In genomic region chr7:111180273-111180814, GRCh38 we compare ENCODE assay signal across 24 cellular contexts.
"Had no signal": no experiment of that assay in that cellular context is flagged by ENCODE, and none has a peak within 500 bp of the region (broad histone marks: within the 10 kb centered on the region; RNA-seq: fewer than 3 reads in every experiment).

No MANE protein-coding gene starts in this region.

- ATAC-seq: K562 had no signal

- H3K27me3 ChIP-seq: Peyer's patch, SJCRH30 had no signal

- H3K27ac Mint-ChIP-seq: activated naive CD4-positive, alpha-beta T cell treated with anti-CD3 and anti-CD28 coated beads, Interleukin-2, amount 50 U/mL, for 24 hours had no signal

- H3K4me3 Mint-ChIP-seq: activated naive CD4-positive, alpha-beta T cell treated with anti-CD3 and anti-CD28 coated beads, Interleukin-2, amount 50 U/mL, for 24 hours; brain; central memory CD8-positive, alpha-beta T cell had no signal

- DNase-seq: activated CD4-positive, alpha-beta T cell treated with anti-CD3 and anti-CD28 coated beads, Interleukin-2, amount 50 U/mL, for 4 hours; activated CD4-positive, CD25-positive, alpha-beta regulatory T cell; activated CD8-positive, alpha-beta memory T cell treated with anti-CD3 and anti-CD28 coated beads for 24 hours; activated naive CD4-positive, alpha-beta T cell; amygdala; Karpas-422; NCI-H1048; NCI-H146; NCI-H187 treated with DMSO at 0.1 percent for 48 hours; NCI-H2081 treated with DMSO at 0.1 percent for 48 hours; NCI-H446; NCI-H524; Peyer's patch; Right ventricle myocardium superior; SJCRH30; SK-N-SH; T-helper 1 cell had no signal

- H3K4me3 ChIP-seq: K562, Peyer's patch, SJCRH30 had no signal

- H3K27ac ChIP-seq: Peyer's patch, RWPE1, SJCRH30, VCaP had no signal

- FAIRE-seq: astrocyte, K562 had no signal

- H3K27me3 Mint-ChIP-seq: activated naive CD4-positive, alpha-beta T cell treated with anti-CD3 and anti-CD28 coated beads, Interleukin-2, amount 50 U/mL, for 24 hours; central memory CD8-positive, alpha-beta T cell had no signal

- H3K9me3 Mint-ChIP-seq: activated naive CD4-positive, alpha-beta T cell treated with anti-CD3 and anti-CD28 coated beads, Interleukin-2, amount 50 U/mL, for 24 hours; central memory CD8-positive, alpha-beta T cell had no signal
